Comparison of ENCODE assay signal across 25 cellular contexts in the genomic region with DNA sequence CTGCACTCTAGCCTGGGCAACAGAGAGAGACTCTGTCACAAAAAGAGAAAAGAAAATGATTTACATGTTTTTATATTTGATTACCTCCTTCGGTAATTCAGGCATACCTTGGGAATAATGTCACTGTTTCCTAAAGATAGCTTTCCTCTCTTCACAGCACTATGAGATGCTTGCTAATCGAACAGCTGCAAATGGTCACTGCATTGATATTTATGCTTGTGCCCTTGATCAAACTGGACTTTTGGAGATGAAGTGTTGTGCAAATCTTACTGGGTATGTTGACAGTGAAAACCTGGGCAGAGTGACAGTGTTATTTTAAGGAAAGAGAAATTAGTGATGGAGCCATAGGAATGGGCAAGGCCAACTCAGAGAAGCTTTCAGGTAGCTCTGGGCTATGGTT. TPM values are rescaled to one million over a fixed set of nuclear protein-coding genes. Genes with fewer than 3 reads are reported as not detected.
A peak's percentile ranks its signal among the peaks of the same experiment; 100 is the strongest.
DNase-seq lines count a peak whose midpoint lies in the region; ATAC-seq and TF ChIP-seq lines count a peak whose summit lies in the region.
"Had no signal": no experiment of that assay in that cellular context is flagged by ENCODE, and none has a peak within 500 bp of the region (broad histone marks: within the 10 kb centered on the region; RNA-seq: fewer than 3 reads in every experiment).

No MANE protein-coding gene starts in this region.

- no peak overlapping the region for H3K4me2 ChIP-seq in fibroblast of lung (ENCODE audit: extremely low read depth, insufficient read depth, low read length)
- H3K4me2 ChIP-seq in osteoblast (ENCODE audit: insufficient read depth, low read length), result peak overlapping the region; percentile 16
- H3K4me2 ChIP-seq: KMS-11 had no signal

- H3K9me3 Mint-ChIP-seq in HFFc6, result no peaks in the 10 kb centered on the region
- H3K9me3 Mint-ChIP-seq: CD14-positive monocyte; CD8-positive, alpha-beta memory T cell had no signal

- H2AFZ ChIP-seq in fibroblast of lung (ENCODE audit: low read length) (no peak overlapping the region), osteoblast (ENCODE audit: low read length) (no peak overlapping the region)

- H3K9ac ChIP-seq in adipocyte (ENCODE audit: low read length) (peak overlapping the region; percentile 5), fibroblast of lung (ENCODE audit: insufficient read depth, low read length) (no peak overlapping the region)
- H3K9ac ChIP-seq: KMS-11 had no signal

- H3K27ac Mint-ChIP-seq in HFFc6, result peak overlapping the region; percentile 83

- TF ChIP-seq CTCF in HFFc6 (IDR thresholded peaks at IDR 0.05) (no peak), fibroblast of lung (conservative IDR thresholded peaks at IDR 0.05 in 1 of 2, IDR thresholded peaks at IDR 0.05 in 1 of 2; ENCODE audit: low read depth in 1 of 2, low read length in 2 of 2) (no peak), osteoblast (IDR thresholded peaks at IDR 0.05; ENCODE audit: extremely low read depth, low read depth, low read length) (no peak)

- no peak for ATAC-seq in esophagus mucosa
- ATAC-seq: HCT116, Panc1 had no signal

- peak overlapping the region; percentile 34 for H3K27ac ChIP-seq in fibroblast of lung (ENCODE audit: insufficient read depth, low read length)
- peak overlapping the region; percentile 78 for H3K27ac ChIP-seq in osteoblast (ENCODE audit: low read depth, low read length)
- H3K27ac ChIP-seq in effector memory CD4-positive, alpha-beta T cell (ENCODE audit: insufficient read depth, low read length, poor library complexity, severe bottlenecking), result no peak overlapping the region
- H3K27ac ChIP-seq: KMS-11, RWPE1, SK-N-MC had no signal

- H3K36me3 ChIP-seq in adipocyte (ENCODE audit: control insufficient read depth, insufficient read depth, low read length, severe bottlenecking) (peaks cover 69% of the 10 kb centered on the region), fibroblast of lung (ENCODE audit: control insufficient read depth, insufficient read depth, low read length) (peaks cover 8% of the 10 kb centered on the region), osteoblast (ENCODE audit: insufficient read depth, low read length) (peaks cover 61% of the 10 kb centered on the region)
- H3K36me3 ChIP-seq in effector memory CD4-positive, alpha-beta T cell (ENCODE audit: control insufficient read depth, insufficient read depth, low read length), result peaks cover 68% of the 10 kb centered on the region

- peaks cover 35% of the 10 kb centered on the region for H3K4me1 ChIP-seq in adipocyte (ENCODE audit: control insufficient read depth, insufficient read depth, low read length)
- H3K4me1 ChIP-seq in fibroblast of lung (ENCODE audit: control insufficient read depth, extremely low read depth, insufficient read depth, low read length), result peaks cover 10% of the 10 kb centered on the region
- H3K4me1 ChIP-seq in osteoblast (ENCODE audit: insufficient read depth, low read length), result peaks cover 34% of the 10 kb centered on the region
- no peaks in the 10 kb centered on the region for H3K4me1 ChIP-seq in effector memory CD4-positive, alpha-beta T cell (ENCODE audit: control insufficient read depth, insufficient read depth, low read length, poor library complexity, severe bottlenecking)
- H3K4me1 ChIP-seq: BE2C had no signal

- H3K79me2 ChIP-seq in fibroblast of lung (ENCODE audit: control insufficient read depth, insufficient read depth, low read length) (no peaks in the 10 kb centered on the region), osteoblast (ENCODE audit: insufficient read depth, low read length) (peaks cover 6% of the 10 kb centered on the region)

- H3K36me3 Mint-ChIP-seq in HFFc6 (ENCODE audit: low read depth), result peaks cover 65% of the 10 kb centered on the region

- H3K27me3 ChIP-seq in adipocyte (replicated peaks; ENCODE audit: control insufficient read depth, insufficient read depth, low read length), result no peaks in the 10 kb centered on the region
- H3K27me3 ChIP-seq in fibroblast of lung (ENCODE audit: control insufficient read depth, insufficient read depth, low read length), result no peaks in the 10 kb centered on the region
- H3K27me3 ChIP-seq in osteoblast (ENCODE audit: insufficient read depth, low read length), result no peaks in the 10 kb centered on the region
- H3K27me3 ChIP-seq in effector memory CD4-positive, alpha-beta T cell (replicated peaks; ENCODE audit: control insufficient read depth, insufficient read depth, low read length, poor library complexity, severe bottlenecking), result no peaks in the 10 kb centered on the region
- H3K27me3 ChIP-seq: BE2C had no signal

- DNase-seq in HFFc6 (no peak), adipocyte (ENCODE audit: low read depth) (no peak), fibroblast of lung (ENCODE audit: low read depth in 2 of 2) (no peak), osteoblast (ENCODE audit: insufficient read length, low spot score, missing footprints) (no peak), KG1 (lab: John Stamatoyannopoulos, UW) (no peak), hepatic stellate cell (ENCODE audit: low spot score) (no peak)
- DNase-seq in effector memory CD4-positive, alpha-beta T cell, result no peak
- DNase-seq: BE2C; Calu3; CD8-positive, alpha-beta memory T cell; DMS79 treated with DMSO at 0.1 percent for 48 hours; GF-D8; NCI-H1048; NCI-H1417; NCI-H1694; NCI-H2029 treated with DMSO at 0.1 percent for 48 hours; NCI-H526 treated with DMSO at 0.1 percent for 48 hours; SIG-M5 had no signal

- H3K4me3 ChIP-seq in adipocyte (ENCODE audit: low read length), result no peak overlapping the region
- H3K4me3 ChIP-seq in fibroblast of lung (replicated peaks in 1 of 4; ENCODE audit: control extremely low read depth in 1 of 4, insufficient read depth in 1 of 4, low read depth in 3 of 4, low read length in 4 of 4), result no peak overlapping the region
- no peak overlapping the region for H3K4me3 ChIP-seq in osteoblast (ENCODE audit: insufficient read depth, low read length)
- H3K4me3 ChIP-seq in effector memory CD4-positive, alpha-beta T cell (ENCODE audit: insufficient read depth, low read depth, low read length, poor library complexity, severe bottlenecking), result no peak overlapping the region
- H3K4me3 ChIP-seq: SK-N-MC had no signal

- H3K4me1 Mint-ChIP-seq in HFFc6 (ENCODE audit: low read depth), result peaks cover 45% of the 10 kb centered on the region
- H3K4me1 Mint-ChIP-seq: CD14-positive monocyte had no signal

- 0 out of 2 replicates have a peak overlapping the region, but pooled peaks have one; percentile 3 for H3K4me3 Mint-ChIP-seq in HFFc6
- H3K4me3 Mint-ChIP-seq: CD14-positive monocyte; CD8-positive, alpha-beta memory T cell had no signal

- no peaks in the 10 kb centered on the region for H3K9me3 ChIP-seq in adipocyte (ENCODE audit: control insufficient read depth, low read length)
- no peaks in the 10 kb centered on the region for H3K9me3 ChIP-seq in fibroblast of lung (ENCODE audit: control insufficient read depth, insufficient read depth, low read depth, low read length)
- no peaks in the 10 kb centered on the region for H3K9me3 ChIP-seq in osteoblast (ENCODE audit: low read depth, low read length)
- H3K9me3 ChIP-seq in effector memory CD4-positive, alpha-beta T cell (ENCODE audit: control insufficient read depth, low read length), result no peaks in the 10 kb centered on the region
- H3K9me3 ChIP-seq: BE2C had no signal

- H3K27me3 Mint-ChIP-seq in HFFc6 (ENCODE audit: insufficient read depth), result no peaks in the 10 kb centered on the region
- H3K27me3 Mint-ChIP-seq: CD8-positive, alpha-beta memory T cell had no signal

- H4K20me1 ChIP-seq in fibroblast of lung (ENCODE audit: control insufficient read depth, extremely low read depth, insufficient read depth, low read length) (no peaks in the 10 kb centered on the region), osteoblast (ENCODE audit: insufficient read depth, low read length) (no peaks in the 10 kb centered on the region)

RNA-seq across cellular contexts. Expression of a gene that starts 19.6 kb away (rescaled TPM):
- 10 to 100 TPM; 50.8 to 63.4 (median 57.6) TPM for total RNA-seq in HFFc6 (2021; fragmentation: NEBNext Ultra II Directional; extraction: Animal tissue kit (Norgen Biotek cat#: 25700))
- total RNA-seq in fibroblast of lung (34.7 and 52.0 TPM in 2 replicates), osteoblast (30.8 and 31.5 TPM in 2 replicates), esophagus mucosa (47.9 TPM)
- polyA plus RNA-seq in fibroblast of lung, result 51.0 and 67.9 TPM in 2 replicates
- 29.3 and 40.9 TPM in 2 replicates for polyA plus RNA-seq in fibroblast of lung (2012)
- 55.8 and 64.6 TPM in 2 replicates for polyA minus RNA-seq in fibroblast of lung (ENCODE audit: low replicate concordance)

RNA-seq across cellular contexts. Expression of a gene that starts 30.3 kb away (rescaled TPM):
- total RNA-seq in HFFc6 (2021; fragmentation: NEBNext Ultra II Directional; extraction: Animal tissue kit (Norgen Biotek cat#: 25700)), result 10 to 100 TPM; 11.5 to 17.5 (median 15.8) TPM
- total RNA-seq in fibroblast of lung (14.4 and 19.0 TPM in 2 replicates), osteoblast (18.5 and 24.8 TPM in 2 replicates), esophagus mucosa (11.8 TPM)
- polyA plus RNA-seq in fibroblast of lung, result 19.2 and 22.1 TPM in 2 replicates
- 8.3 and 10.0 TPM in 2 replicates for polyA plus RNA-seq in fibroblast of lung (2012)
- 4.8 and 15.4 TPM in 2 replicates for polyA minus RNA-seq in fibroblast of lung (ENCODE audit: low replicate concordance)

RNA-seq across cellular contexts. Expression of a gene that starts 39.9 kb away (rescaled TPM):
- total RNA-seq in HFFc6 (2021; fragmentation: NEBNext Ultra II Directional; extraction: Animal tissue kit (Norgen Biotek cat#: 25700)), result 10 to 100 TPM; 59.7 to 71.0 (median 67.7) TPM
- total RNA-seq in fibroblast of lung, result 76.0 and 115 TPM in 2 replicates
- polyA plus RNA-seq in fibroblast of lung, result 81.8 and 99.1 TPM in 2 replicates
- polyA plus RNA-seq in fibroblast of lung (2012), result 97.8 and 116 TPM in 2 replicates
- 115 and 156 TPM in 2 replicates for polyA minus RNA-seq in fibroblast of lung (ENCODE audit: low replicate concordance)
- 53.9 and 59.7 TPM in 2 replicates for total RNA-seq in osteoblast
- 57.7 TPM for total RNA-seq in esophagus mucosa
